Comparison of ENCODE assay signal across 1 cellular context in genomic region chr11:57647960-57648776, GRCh38.
TF ChIP-seq lines count a peak whose summit lies in the region.

No MANE protein-coding gene starts in this region.

TF ChIP-seq in HepG2, 621 proteins besides CTCF, POLR2A, EP300 and RAD21:
- TF ChIP-seq, protein P1, sequence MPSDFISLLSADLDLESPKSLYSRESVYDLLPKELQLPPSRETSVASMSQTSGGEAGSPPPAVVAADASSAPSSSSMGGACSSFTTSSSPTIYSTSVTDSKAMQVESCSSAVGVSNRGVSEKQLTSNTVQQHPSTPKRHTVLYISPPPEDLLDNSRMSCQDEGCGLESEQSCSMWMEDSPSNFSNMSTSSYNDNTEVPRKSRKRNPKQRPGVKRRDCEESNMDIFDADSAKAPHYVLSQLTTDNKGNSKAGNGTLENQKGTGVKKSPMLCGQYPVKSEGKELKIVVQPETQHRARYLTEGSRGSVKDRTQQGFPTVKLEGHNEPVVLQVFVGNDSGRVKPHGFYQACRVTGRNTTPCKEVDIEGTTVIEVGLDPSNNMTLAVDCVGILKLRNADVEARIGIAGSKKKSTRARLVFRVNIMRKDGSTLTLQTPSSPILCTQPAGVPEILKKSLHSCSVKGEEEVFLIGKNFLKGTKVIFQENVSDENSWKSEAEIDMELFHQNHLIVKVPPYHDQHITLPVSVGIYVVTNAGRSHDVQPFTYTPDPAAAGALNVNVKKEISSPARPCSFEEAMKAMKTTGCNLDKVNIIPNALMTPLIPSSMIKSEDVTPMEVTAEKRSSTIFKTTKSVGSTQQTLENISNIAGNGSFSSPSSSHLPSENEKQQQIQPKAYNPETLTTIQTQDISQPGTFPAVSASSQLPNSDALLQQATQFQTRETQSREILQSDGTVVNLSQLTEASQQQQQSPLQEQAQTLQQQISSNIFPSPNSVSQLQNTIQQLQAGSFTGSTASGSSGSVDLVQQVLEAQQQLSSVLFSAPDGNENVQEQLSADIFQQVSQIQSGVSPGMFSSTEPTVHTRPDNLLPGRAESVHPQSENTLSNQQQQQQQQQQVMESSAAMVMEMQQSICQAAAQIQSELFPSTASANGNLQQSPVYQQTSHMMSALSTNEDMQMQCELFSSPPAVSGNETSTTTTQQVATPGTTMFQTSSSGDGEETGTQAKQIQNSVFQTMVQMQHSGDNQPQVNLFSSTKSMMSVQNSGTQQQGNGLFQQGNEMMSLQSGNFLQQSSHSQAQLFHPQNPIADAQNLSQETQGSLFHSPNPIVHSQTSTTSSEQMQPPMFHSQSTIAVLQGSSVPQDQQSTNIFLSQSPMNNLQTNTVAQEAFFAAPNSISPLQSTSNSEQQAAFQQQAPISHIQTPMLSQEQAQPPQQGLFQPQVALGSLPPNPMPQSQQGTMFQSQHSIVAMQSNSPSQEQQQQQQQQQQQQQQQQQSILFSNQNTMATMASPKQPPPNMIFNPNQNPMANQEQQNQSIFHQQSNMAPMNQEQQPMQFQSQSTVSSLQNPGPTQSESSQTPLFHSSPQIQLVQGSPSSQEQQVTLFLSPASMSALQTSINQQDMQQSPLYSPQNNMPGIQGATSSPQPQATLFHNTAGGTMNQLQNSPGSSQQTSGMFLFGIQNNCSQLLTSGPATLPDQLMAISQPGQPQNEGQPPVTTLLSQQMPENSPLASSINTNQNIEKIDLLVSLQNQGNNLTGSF (CRISPR knock-in tag; IDR thresholded peaks at IDR 0.05): no peak
- TF ChIP-seq ZNF691 (CRISPR knock-in tag; IDR thresholded peaks at IDR 0.05; ENCODE audit: borderline replicate concordance, low read depth) (no peak), SYNCRIP (IDR thresholded peaks at IDR 0.05; ENCODE audit: insufficient read depth, low read depth, low read length) (no peak), ZNF644 (CRISPR knock-in tag; IDR thresholded peaks at IDR 0.05; ENCODE audit: low read depth) (no peak), ZNF251 (CRISPR knock-in tag; IDR thresholded peaks at IDR 0.05) (no peak), TCF7 (IDR thresholded peaks at IDR 0.05; ENCODE audit: low read depth) (no peak), ATF5 (CRISPR knock-in tag; IDR thresholded peaks at IDR 0.05; ENCODE audit: low read depth) (no peak), NCOA1 (CRISPR knock-in tag; IDR thresholded peaks at IDR 0.05) (no peak), ZNF180 (CRISPR knock-in tag; IDR thresholded peaks at IDR 0.05; ENCODE audit: borderline replicate concordance, low read depth) (no peak), ZFY (CRISPR knock-in tag; IDR thresholded peaks at IDR 0.05) (no peak), SALL1 (CRISPR knock-in tag; IDR thresholded peaks at IDR 0.05) (no peak)
- TF ChIP-seq, protein P2, sequence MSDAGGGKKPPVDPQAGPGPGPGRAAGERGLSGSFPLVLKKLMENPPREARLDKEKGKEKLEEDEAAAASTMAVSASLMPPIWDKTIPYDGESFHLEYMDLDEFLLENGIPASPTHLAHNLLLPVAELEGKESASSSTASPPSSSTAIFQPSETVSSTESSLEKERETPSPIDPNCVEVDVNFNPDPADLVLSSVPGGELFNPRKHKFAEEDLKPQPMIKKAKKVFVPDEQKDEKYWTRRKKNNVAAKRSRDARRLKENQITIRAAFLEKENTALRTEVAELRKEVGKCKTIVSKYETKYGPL (CRISPR knock-in tag; IDR thresholded peaks at IDR 0.05): no peak
- TF ChIP-seq, protein P3, sequence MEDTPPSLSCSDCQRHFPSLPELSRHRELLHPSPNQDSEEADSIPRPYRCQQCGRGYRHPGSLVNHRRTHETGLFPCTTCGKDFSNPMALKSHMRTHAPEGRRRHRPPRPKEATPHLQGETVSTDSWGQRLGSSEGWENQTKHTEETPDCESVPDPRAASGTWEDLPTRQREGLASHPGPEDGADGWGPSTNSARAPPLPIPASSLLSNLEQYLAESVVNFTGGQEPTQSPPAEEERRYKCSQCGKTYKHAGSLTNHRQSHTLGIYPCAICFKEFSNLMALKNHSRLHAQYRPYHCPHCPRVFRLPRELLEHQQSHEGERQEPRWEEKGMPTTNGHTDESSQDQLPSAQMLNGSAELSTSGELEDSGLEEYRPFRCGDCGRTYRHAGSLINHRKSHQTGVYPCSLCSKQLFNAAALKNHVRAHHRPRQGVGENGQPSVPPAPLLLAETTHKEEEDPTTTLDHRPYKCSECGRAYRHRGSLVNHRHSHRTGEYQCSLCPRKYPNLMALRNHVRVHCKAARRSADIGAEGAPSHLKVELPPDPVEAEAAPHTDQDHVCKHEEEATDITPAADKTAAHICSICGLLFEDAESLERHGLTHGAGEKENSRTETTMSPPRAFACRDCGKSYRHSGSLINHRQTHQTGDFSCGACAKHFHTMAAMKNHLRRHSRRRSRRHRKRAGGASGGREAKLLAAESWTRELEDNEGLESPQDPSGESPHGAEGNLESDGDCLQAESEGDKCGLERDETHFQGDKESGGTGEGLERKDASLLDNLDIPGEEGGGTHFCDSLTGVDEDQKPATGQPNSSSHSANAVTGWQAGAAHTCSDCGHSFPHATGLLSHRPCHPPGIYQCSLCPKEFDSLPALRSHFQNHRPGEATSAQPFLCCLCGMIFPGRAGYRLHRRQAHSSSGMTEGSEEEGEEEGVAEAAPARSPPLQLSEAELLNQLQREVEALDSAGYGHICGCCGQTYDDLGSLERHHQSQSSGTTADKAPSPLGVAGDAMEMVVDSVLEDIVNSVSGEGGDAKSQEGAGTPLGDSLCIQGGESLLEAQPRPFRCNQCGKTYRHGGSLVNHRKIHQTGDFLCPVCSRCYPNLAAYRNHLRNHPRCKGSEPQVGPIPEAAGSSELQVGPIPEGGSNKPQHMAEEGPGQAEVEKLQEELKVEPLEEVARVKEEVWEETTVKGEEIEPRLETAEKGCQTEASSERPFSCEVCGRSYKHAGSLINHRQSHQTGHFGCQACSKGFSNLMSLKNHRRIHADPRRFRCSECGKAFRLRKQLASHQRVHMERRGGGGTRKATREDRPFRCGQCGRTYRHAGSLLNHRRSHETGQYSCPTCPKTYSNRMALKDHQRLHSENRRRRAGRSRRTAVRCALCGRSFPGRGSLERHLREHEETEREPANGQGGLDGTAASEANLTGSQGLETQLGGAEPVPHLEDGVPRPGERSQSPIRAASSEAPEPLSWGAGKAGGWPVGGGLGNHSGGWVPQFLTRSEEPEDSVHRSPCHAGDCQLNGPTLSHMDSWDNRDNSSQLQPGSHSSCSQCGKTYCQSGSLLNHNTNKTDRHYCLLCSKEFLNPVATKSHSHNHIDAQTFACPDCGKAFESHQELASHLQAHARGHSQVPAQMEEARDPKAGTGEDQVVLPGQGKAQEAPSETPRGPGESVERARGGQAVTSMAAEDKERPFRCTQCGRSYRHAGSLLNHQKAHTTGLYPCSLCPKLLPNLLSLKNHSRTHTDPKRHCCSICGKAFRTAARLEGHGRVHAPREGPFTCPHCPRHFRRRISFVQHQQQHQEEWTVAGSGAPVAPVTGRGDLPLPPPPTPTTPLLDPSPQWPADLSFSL (CRISPR knock-in tag; IDR thresholded peaks at IDR 0.05): no peak
